Comparison of ENCODE assay signal across 1 cellular context in the genomic region with DNA sequence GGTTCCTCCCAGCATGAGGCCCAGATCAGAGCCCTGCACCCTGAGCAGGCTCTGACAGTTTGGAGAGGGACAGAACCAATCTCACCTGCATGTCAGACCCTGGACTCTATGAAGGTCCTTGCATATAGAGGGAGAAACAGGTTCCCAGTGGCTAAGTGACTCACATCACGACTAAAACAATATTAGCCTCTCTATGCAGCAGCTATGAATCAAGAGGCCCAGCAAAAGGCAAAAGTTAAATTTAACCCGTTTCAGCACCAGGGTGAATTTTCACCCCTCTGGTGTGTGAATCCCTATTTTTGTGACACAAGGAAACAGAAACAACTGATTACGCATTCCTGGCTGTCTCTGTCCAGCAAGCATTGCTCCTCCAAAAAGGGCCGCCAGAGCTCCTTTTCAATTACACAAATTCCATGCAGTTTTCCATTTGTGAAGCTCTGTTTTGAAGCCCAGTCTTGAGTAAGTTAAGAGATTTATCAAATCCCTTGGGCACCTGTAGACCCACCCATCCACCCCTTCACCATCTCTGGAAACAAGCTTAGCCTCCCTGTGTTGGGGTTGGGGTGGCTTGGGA.
TF ChIP-seq lines count a peak whose summit lies in the region.

No MANE protein-coding gene starts in this region.

TF ChIP-seq in H1, 55 proteins besides CTCF, POLR2A, EP300 and RAD21:
- TF ChIP-seq SIRT6 (IDR thresholded peaks at IDR 0.05; ENCODE audit: low read length), result no peak
- no peak for TF ChIP-seq CHD1 (IDR thresholded peaks at IDR 0.05; ENCODE audit: low read depth, low read length)
- no peak for TF ChIP-seq RFX5 (IDR thresholded peaks at IDR 0.05; ENCODE audit: borderline replicate concordance, low read depth, low read length)
- TF ChIP-seq HDAC6 (IDR thresholded peaks at IDR 0.05; ENCODE audit: low read depth, low read length), result no peak
- no peak for TF ChIP-seq CREB1 (IDR thresholded peaks at IDR 0.05)
- no peak for TF ChIP-seq POLR2AphosphoS5 (IDR thresholded peaks at IDR 0.05; ENCODE audit: low read depth, low read length)
- no peak for TF ChIP-seq ASH2L (IDR thresholded peaks at IDR 0.05; ENCODE audit: low read length)
- no peak for TF ChIP-seq KDM4A (IDR thresholded peaks at IDR 0.05; ENCODE audit: low read depth, low read length, severe bottlenecking)
- TF ChIP-seq BACH1 (IDR thresholded peaks at IDR 0.05; ENCODE audit: low read length), result no peak
